Comparison of ENCODE assay signal across 17 cellular contexts in genomic region chr19:51002101-51002532, GRCh38. TPM values are rescaled to one million over a fixed set of nuclear protein-coding genes. Genes with fewer than 3 reads are reported as not detected.
A peak's percentile ranks its signal among the peaks of the same experiment; 100 is the strongest.
DNase-seq lines count a peak whose midpoint lies in the region; ATAC-seq and TF ChIP-seq lines count a peak whose summit lies in the region.
"Had no signal": no experiment of that assay in that cellular context is flagged by ENCODE, and none has a peak within 500 bp of the region (broad histone marks: within the 10 kb centered on the region; RNA-seq: fewer than 3 reads in every experiment).

No MANE protein-coding gene starts in this region.

- H3K27ac ChIP-seq in GM23338 (ENCODE audit: low read depth) (no peak overlapping the region; the same call in 1 of the 2 replicates), neural progenitor cell (no peak overlapping the region)
- H3K27ac ChIP-seq: body of pancreas, SJSA1, stomach had no signal

- DNase-seq in GM23338 (ENCODE audit: low spot score) (peak; percentile 52), epithelial cell of esophagus (ENCODE audit: low read depth) (no peak), neural progenitor cell (ENCODE audit: low spot score) (no peak), HEK293T (ENCODE audit: extremely low spot score) (no peak)
- DNase-seq: activated CD4-positive, alpha-beta T cell treated with anti-CD3 and anti-CD28 coated beads for 4 hours; naive thymus-derived CD4-positive, alpha-beta T cell; NCI-H524; stomach had no signal

- H3K36me3 ChIP-seq in GM23338 (ENCODE audit: insufficient read depth) (no peaks in the 10 kb centered on the region), neural progenitor cell (no peaks in the 10 kb centered on the region)
- H3K36me3 ChIP-seq: MG63, SJSA1, stomach had no signal

- CTCF ChIA-PET in HEK293T (lab: Yijun Ruan, JAX), result interaction anchor here (0.7 kb wide), 1 partner anchor 95 kb away, joined by 4 read pairs; no protein-coding TSS in a partner anchor

- H3K4me1 Mint-ChIP-seq in GM23338 (peaks cover 19% of the 10 kb centered on the region), neural progenitor cell (peaks cover 17% of the 10 kb centered on the region)
- H3K4me1 Mint-ChIP-seq: activated naive CD4-positive, alpha-beta T cell treated with anti-CD3 and anti-CD28 coated beads, Interleukin-2, amount 10 ng/mL, durations not matched to agents 7 days and 5 days had no signal

- H3K27me3 Mint-ChIP-seq in GM23338 (ENCODE audit: insufficient read depth, low read depth, poor library complexity), result peaks cover 29% of the 10 kb centered on the region
- H3K27me3 Mint-ChIP-seq in neural progenitor cell (ENCODE audit: insufficient read depth, low read depth), result peaks cover 19% of the 10 kb centered on the region

- H3K9me3 Mint-ChIP-seq in GM23338 (no peaks in the 10 kb centered on the region; the same call in 2 of the 3 replicates), neural progenitor cell (no peaks in the 10 kb centered on the region)
- H3K9me3 Mint-ChIP-seq: activated naive CD4-positive, alpha-beta T cell treated with anti-CD3 and anti-CD28 coated beads, Interleukin-2, amount 10 ng/mL, durations not matched to agents 7 days and 5 days; naive thymus-derived CD4-positive, alpha-beta T cell had no signal

- TF ChIP-seq CTCF in GM23338 (conservative IDR thresholded peaks at IDR 0.05; ENCODE audit: low read depth in 2 of 2), result no peak
- no peak for TF ChIP-seq CTCF in epithelial cell of esophagus (IDR thresholded peaks at IDR 0.05; ENCODE audit: insufficient read depth, low read depth, low read length, missing control alignments)
- no peak for TF ChIP-seq CTCF in neural progenitor cell (IDR thresholded peaks at IDR 0.05)

- H2AFZ ChIP-seq in GM23338, result no peak overlapping the region
- H2AFZ ChIP-seq in neural progenitor cell (replicated peaks), result peak overlapping the region; percentile 34

- no peak overlapping the region for H3K9ac ChIP-seq in neural progenitor cell

- H3K79me2 ChIP-seq in GM23338 (replicated peaks; ENCODE audit: insufficient read depth), result no peaks in the 10 kb centered on the region
- no peaks in the 10 kb centered on the region for H3K79me2 ChIP-seq in neural progenitor cell (ENCODE audit: low read depth)

- H3K36me3 Mint-ChIP-seq in GM23338 (ENCODE audit: low read depth) (no peaks in the 10 kb centered on the region), neural progenitor cell (no peaks in the 10 kb centered on the region)
- H3K36me3 Mint-ChIP-seq: activated naive CD4-positive, alpha-beta T cell treated with anti-CD3 and anti-CD28 coated beads, Interleukin-2, amount 10 ng/mL, durations not matched to agents 7 days and 5 days; naive thymus-derived CD4-positive, alpha-beta T cell had no signal

- H3K9me3 ChIP-seq in neural progenitor cell (ENCODE audit: low read depth), result no peaks in the 10 kb centered on the region
- H3K9me3 ChIP-seq: body of pancreas, MG63, SJSA1 had no signal

- H3K4me3 ChIP-seq in GM23338 (peak overlapping the region; percentile 41), epithelial cell of esophagus (ENCODE audit: low read length) (peak overlapping the region; percentile 44), neural progenitor cell (peak overlapping the region; percentile 2)
- H3K4me3 ChIP-seq: body of pancreas, MG63, SJSA1, stomach had no signal

- peaks cover 17% of the 10 kb centered on the region for H3K4me1 ChIP-seq in GM23338 (ENCODE audit: insufficient read depth)
- peaks cover 11% of the 10 kb centered on the region for H3K4me1 ChIP-seq in neural progenitor cell
- H3K4me1 ChIP-seq: body of pancreas, SJSA1 had no signal

- H4K20me1 ChIP-seq in GM23338 (replicated peaks; ENCODE audit: insufficient read depth) (no peaks in the 10 kb centered on the region), neural progenitor cell (ENCODE audit: low read depth) (no peaks in the 10 kb centered on the region)

- H3K27ac Mint-ChIP-seq in GM23338, result no peak overlapping the region
- H3K27ac Mint-ChIP-seq in neural progenitor cell, result no peak overlapping the region
- H3K27ac Mint-ChIP-seq: activated naive CD4-positive, alpha-beta T cell treated with anti-CD3 and anti-CD28 coated beads, Interleukin-2, amount 10 ng/mL, durations not matched to agents 7 days and 5 days; naive thymus-derived CD4-positive, alpha-beta T cell had no signal

- ATAC-seq in GM23338 (peak; percentile 42), HG02840 (IDR thresholded peaks at IDR 0.05; ENCODE audit: low FRiP score, unreplicated experiment) (no peak), HG02973 (IDR thresholded peaks at IDR 0.05; ENCODE audit: unreplicated experiment) (no peak)
- ATAC-seq: naive thymus-derived CD4-positive, alpha-beta T cell had no signal

- no peaks in the 10 kb centered on the region for H3K9me2 ChIP-seq in GM23338 (ENCODE audit: insufficient read depth)

- H3K4me3 Mint-ChIP-seq in GM23338 (no peak overlapping the region), neural progenitor cell (no peak overlapping the region)
- H3K4me3 Mint-ChIP-seq: activated naive CD4-positive, alpha-beta T cell treated with anti-CD3 and anti-CD28 coated beads, Interleukin-2, amount 10 ng/mL, durations not matched to agents 7 days and 5 days had no signal

- H3K27me3 ChIP-seq in GM23338 (ENCODE audit: insufficient read depth), result no peaks in the 10 kb centered on the region
- H3K27me3 ChIP-seq in neural progenitor cell, result peaks cover 27% of the 10 kb centered on the region
- H3K27me3 ChIP-seq: body of pancreas had no signal

- H3F3A ChIP-seq in GM23338 (replicated peaks; ENCODE audit: low read depth) (no peaks in the 10 kb centered on the region), neural progenitor cell (ENCODE audit: low read depth) (no peaks in the 10 kb centered on the region)

- POLR2A ChIA-PET in HEK293T (lab: Yijun Ruan, JAX), result interaction anchor here (0.9 to 1.2 kb wide), 2 partner anchors 15 to 197 kb away, joined by 3 read pairs; no protein-coding TSS in a partner anchor

- H3K4me2 ChIP-seq in GM23338, result peak overlapping the region; percentile 72
- peak overlapping the region; percentile 47 for H3K4me2 ChIP-seq in neural progenitor cell

TF ChIP-seq in HEK293T, 16 proteins besides CTCF, POLR2A, EP300 and RAD21:
- TF ChIP-seq PKNOX1 (IDR thresholded peaks at IDR 0.05) (no peak), LEF1 (IDR thresholded peaks at IDR 0.05; ENCODE audit: borderline replicate concordance) (no peak), ARNT (IDR thresholded peaks at IDR 0.05) (no peak), FOXA1 (IDR thresholded peaks at IDR 0.05) (no peak), HDGF (IDR thresholded peaks at IDR 0.05; ENCODE audit: borderline replicate concordance) (no peak), BHLHE40 (IDR thresholded peaks at IDR 0.05; ENCODE audit: borderline replicate concordance) (no peak), NFRKB (IDR thresholded peaks at IDR 0.05) (no peak)

RNA-seq across cellular contexts. Expression of gene KLK8, which starts 0.7 kb away (rescaled TPM):
- total RNA-seq in GM23338 (2014; rRNA removed; shearing (Covaris generic)), result 4.6 and 4.9 TPM in 2 replicates
- 14.6 and 17.0 TPM in 2 replicates for polyA plus RNA-seq in GM23338 (2016; fragmentation: Nextera tagmentation; extraction: Ambion mirVana)
- total RNA-seq in neural progenitor cell (ENCODE audit: low replicate concordance), result 0.46 TPM in 1 of 2 replicates, not detected in the other
- total RNA-seq: body of pancreas; dermis microvascular lymphatic vessel endothelial cell; liver; naive thymus-derived CD4-positive, alpha-beta T cell; OCI-LY7; SJSA1; stomach had no signal
- polyA plus RNA-seq: liver; naive thymus-derived CD4-positive, alpha-beta T cell had no signal

RNA-seq across cellular contexts. Expression of gene KLK10, which starts 17.4 kb away (rescaled TPM):
- 4.9 and 6.6 TPM in 2 replicates for total RNA-seq in GM23338 (2014; rRNA removed; shearing (Covaris generic))
- 6.0 and 6.1 TPM in 2 replicates for polyA plus RNA-seq in GM23338 (2016; fragmentation: Nextera tagmentation; extraction: Ambion mirVana)
- total RNA-seq in neural progenitor cell (ENCODE audit: low replicate concordance), result 1.9 TPM in 1 of 2 replicates, not detected in the other
- total RNA-seq: body of pancreas; liver; naive thymus-derived CD4-positive, alpha-beta T cell; OCI-LY7; SJSA1 had no signal
- polyA plus RNA-seq: naive thymus-derived CD4-positive, alpha-beta T cell had no signal

RNA-seq across cellular contexts. Expression of gene KLK7, which starts 18.4 kb away (rescaled TPM):
- total RNA-seq in GM23338 (2014; rRNA removed; shearing (Covaris generic)), result 0.19 and 1.4 TPM in 2 replicates
- 1.1 and 1.5 TPM in 2 replicates for polyA plus RNA-seq in GM23338 (2016; fragmentation: Nextera tagmentation; extraction: Ambion mirVana)
- 0.28 and 0.36 TPM in 2 replicates for total RNA-seq in neural progenitor cell (ENCODE audit: low replicate concordance)
- total RNA-seq: dermis microvascular lymphatic vessel endothelial cell; liver; naive thymus-derived CD4-positive, alpha-beta T cell; OCI-LY7; SJSA1; stomach had no signal
- polyA plus RNA-seq: liver; naive thymus-derived CD4-positive, alpha-beta T cell had no signal

RNA-seq across cellular contexts. Expression of gene KLK11, which starts 24.3 kb away (rescaled TPM):
- not detected in 2 replicates for total RNA-seq in GM23338 (2014; rRNA removed; shearing (Covaris generic))
- polyA plus RNA-seq in GM23338 (2016; fragmentation: Nextera tagmentation; extraction: Ambion mirVana), result 0.28 TPM in 1 of 2 replicates, not detected in the other
- not detected in 2 replicates for total RNA-seq in neural progenitor cell (ENCODE audit: low replicate concordance)
- total RNA-seq: dermis microvascular lymphatic vessel endothelial cell; naive thymus-derived CD4-positive, alpha-beta T cell; OCI-LY7; SJSA1 had no signal
- polyA plus RNA-seq: naive thymus-derived CD4-positive, alpha-beta T cell had no signal

RNA-seq across cellular contexts. Expression of gene KLK12, which starts 32.7 kb away (rescaled TPM):
- not detected in 2 replicates for total RNA-seq in GM23338 (2014; rRNA removed; shearing (Covaris generic))
- polyA plus RNA-seq in GM23338 (2016; fragmentation: Nextera tagmentation; extraction: Ambion mirVana), result not detected in 2 replicates
- total RNA-seq in neural progenitor cell (ENCODE audit: low replicate concordance), result not detected in 2 replicates
- total RNA-seq: body of pancreas; dermis microvascular lymphatic vessel endothelial cell; liver; naive thymus-derived CD4-positive, alpha-beta T cell; OCI-LY7; SJSA1; stomach had no signal
- polyA plus RNA-seq: liver; naive thymus-derived CD4-positive, alpha-beta T cell had no signal
